9 cellular contexts compared by ENCODE assay signal in genomic region chr2:134402385-134402784, GRCh38.
DNase-seq lines count a peak whose midpoint lies in the region; ATAC-seq and TF ChIP-seq lines count a peak whose summit lies in the region.
"Had no signal": no experiment of that assay in that cellular context is flagged by ENCODE, and none has a peak within 500 bp of the region (broad histone marks: within the 10 kb centered on the region; RNA-seq: fewer than 3 reads in every experiment).

No MANE protein-coding gene starts in this region.

- DNase-seq in HFFc6 = no peak
- DNase-seq in T-helper 17 cell = no peak
- DNase-seq in heart left ventricle = peak in 3 of 5 donors; percentile 51 to 59 (median 53)
- DNase-seq in Peyer's patch = no peak
- DNase-seq in natural killer cell = no peak
- no peak for DNase-seq in D341Med (ENCODE audit: low spot score)
- DNase-seq: mucosa of descending colon had no signal

- no peaks in the 10 kb centered on the region for H3K9me3 ChIP-seq in T-helper 17 cell (ENCODE audit: control insufficient read depth, low read length, poor library complexity, severe bottlenecking)
- H3K9me3 ChIP-seq in heart left ventricle = no peaks in the 10 kb centered on the region
- H3K9me3 ChIP-seq in skeletal muscle tissue (ENCODE audit: control insufficient read depth in 3 of 3, low read length in 3 of 3) = no peaks in the 10 kb centered on the region
- H3K9me3 ChIP-seq in Peyer's patch = no peaks in the 10 kb centered on the region
- H3K9me3 ChIP-seq: mucosa of descending colon had no signal

- H3K4me3 ChIP-seq in heart left ventricle = no peak overlapping the region
- no peak overlapping the region for H3K4me3 ChIP-seq in skeletal muscle tissue (ENCODE audit: low read length in 3 of 3)
- H3K4me3 ChIP-seq in Peyer's patch = no peak overlapping the region
- H3K4me3 ChIP-seq: mucosa of descending colon had no signal

- H3K4me3 Mint-ChIP-seq in HFFc6 (peak overlapping the region; percentile 50; the same call in 1 of the 2 replicates), T-helper 17 cell (no peak overlapping the region), natural killer cell (no peak overlapping the region)

- H3K27me3 ChIP-seq in heart left ventricle (no peaks in the 10 kb centered on the region), skeletal muscle tissue (ENCODE audit: control insufficient read depth in 3 of 3, insufficient read depth in 3 of 3, low read length in 3 of 3) (peaks cover 0 to 2% (median 0%) of the 10 kb centered on the region in 3 donors), Peyer's patch (no peaks in the 10 kb centered on the region)

- H3K27ac Mint-ChIP-seq in HFFc6 = peak overlapping the region; percentile 97
- peak overlapping the region; percentile 79 for H3K27ac Mint-ChIP-seq in T-helper 17 cell
- H3K27ac Mint-ChIP-seq in natural killer cell = no peak overlapping the region

- WGBS in heart left ventricle, 4 donors = 14 to 37% (median 14%) methylated on average over 1 of the region's 1 CpG

- H3K36me3 Mint-ChIP-seq in HFFc6 (ENCODE audit: low read depth) (peaks cover 36% of the 10 kb centered on the region), T-helper 17 cell (ENCODE audit: low read depth) (peaks cover 10% of the 10 kb centered on the region), natural killer cell (peaks cover 6% of the 10 kb centered on the region)

- no peaks in the 10 kb centered on the region for H3K9me3 Mint-ChIP-seq in HFFc6
- H3K9me3 Mint-ChIP-seq in natural killer cell = no peaks in the 10 kb centered on the region

- no peak overlapping the region for H3K9ac ChIP-seq in skeletal muscle tissue (ENCODE audit: low read depth in 1 of 3, low read length in 3 of 3)

- H3K4me1 Mint-ChIP-seq in HFFc6 (ENCODE audit: low read depth) (peaks cover 98% of the 10 kb centered on the region), T-helper 17 cell (peaks cover 44% of the 10 kb centered on the region), natural killer cell (peaks cover 12 to 13% of the 10 kb centered on the region in 2 donors)

- H3K4me1 ChIP-seq in heart left ventricle (peaks cover 7 to 58% (median 30%) of the 10 kb centered on the region in 12 donors), skeletal muscle tissue (ENCODE audit: control insufficient read depth in 3 of 3, insufficient read depth in 3 of 3, low read length in 3 of 3) (peaks cover 11 to 17% (median 12%) of the 10 kb centered on the region in 3 donors), Peyer's patch (peaks cover 0 to 2% (median 0%) of the 10 kb centered on the region in 4 donors)

- TF ChIP-seq CTCF in HFFc6 (IDR thresholded peaks at IDR 0.05) (no peak), heart left ventricle (IDR thresholded peaks at IDR 0.05) (no peak), Peyer's patch (IDR thresholded peaks at IDR 0.05) (no peak), natural killer cell (IDR thresholded peaks at IDR 0.05) (no peak)

- ATAC-seq in T-helper 17 cell = no peak
- ATAC-seq in heart left ventricle = peak; percentile 70 to 80 (median 72)
- ATAC-seq in HG02840 (IDR thresholded peaks at IDR 0.05; ENCODE audit: low FRiP score, unreplicated experiment) = no peak
- ATAC-seq in natural killer cell = no peak
- ATAC-seq: mucosa of descending colon had no signal

- intact Hi-C loops in heart left ventricle (cut with DNase I) = loop anchor here in 7 of 10 donors (5.0 to 10.0 kb wide), 4 partner anchors 100 to 158 kb away; no protein-coding TSS in a partner anchor
- intact Hi-C loops in natural killer cell (cut with micrococcal nuclease) = no loop called here

- TF ChIP-seq POLR2A in heart left ventricle (IDR thresholded peaks at IDR 0.05) (no peak), Peyer's patch (IDR thresholded peaks at IDR 0.05) (no peak)

- H3K36me3 ChIP-seq in heart left ventricle = peaks cover 0 to 31% (median 15%) of the 10 kb centered on the region in 9 donors
- H3K36me3 ChIP-seq in skeletal muscle tissue (ENCODE audit: control insufficient read depth in 3 of 3, insufficient read depth in 3 of 3, low read length in 3 of 3) = no peaks in the 10 kb centered on the region
- H3K36me3 ChIP-seq in Peyer's patch = peaks cover 0 to 20% (median 0%) of the 10 kb centered on the region in 3 donors

- no peaks in the 10 kb centered on the region; the same call in none of the 2 replicates for H3K27me3 Mint-ChIP-seq in HFFc6 (ENCODE audit: insufficient read depth)
- H3K27me3 Mint-ChIP-seq in T-helper 17 cell = no peaks in the 10 kb centered on the region
- no peaks in the 10 kb centered on the region for H3K27me3 Mint-ChIP-seq in natural killer cell (ENCODE audit: low read depth in 2 of 2)

- H3K27ac ChIP-seq in heart left ventricle (peak overlapping the region in 11 of 12 donors; percentile 50 to 83 (median 74)), skeletal muscle tissue (ENCODE audit: low read depth, low read length) (peak overlapping the region; percentile 37), Peyer's patch (no peak overlapping the region)

Comparison
In these comparisons a context has a peak if more than half of its experiments do, and no peak if none do; other contexts are left out.
1. DNase-seq: peak in heart left ventricle (3 of 5); none in HFFc6 (single experiment), T-helper 17 cell (0 of 3), Peyer's patch (0 of 3), natural killer cell (single experiment) and D341Med (single experiment).
2. H3K27ac Mint-ChIP-seq: peak in HFFc6 (single experiment) and T-helper 17 cell (single experiment); none in natural killer cell (0 of 2).
3. ATAC-seq: peak in heart left ventricle (4 of 4); none in T-helper 17 cell (single experiment), HG02840 (single experiment) and natural killer cell (0 of 3).
4. H3K27ac ChIP-seq: peak in heart left ventricle (11 of 12) and skeletal muscle tissue (single experiment); none in Peyer's patch (0 of 4).